Comparison of ENCODE assay signal across 1 cellular context in the genomic region with DNA sequence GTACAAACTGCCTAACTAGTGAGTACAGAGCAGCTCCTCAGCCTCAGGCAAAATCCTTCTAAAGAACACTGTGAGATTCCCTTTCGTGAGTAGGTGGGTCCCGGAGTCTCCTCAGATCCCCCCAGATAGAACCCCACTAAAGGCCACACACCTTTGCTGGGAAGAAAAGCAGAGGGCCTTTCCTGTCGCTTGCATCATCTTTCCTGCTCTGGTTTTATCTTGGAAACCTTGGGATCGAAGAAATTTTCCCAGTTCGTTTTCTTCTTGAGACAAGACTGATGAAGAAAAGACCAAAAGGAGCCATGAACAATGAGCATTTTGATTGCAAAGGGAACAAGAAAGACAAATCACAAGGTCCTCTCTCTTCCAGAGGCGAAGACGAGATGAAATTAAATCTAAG.
TF ChIP-seq lines count a peak whose summit lies in the region.

No MANE protein-coding gene starts in this region.

TF ChIP-seq in GM23338, 12 proteins besides CTCF, POLR2A, EP300 and RAD21 (continued from another document):
- TF ChIP-seq, protein P1, sequence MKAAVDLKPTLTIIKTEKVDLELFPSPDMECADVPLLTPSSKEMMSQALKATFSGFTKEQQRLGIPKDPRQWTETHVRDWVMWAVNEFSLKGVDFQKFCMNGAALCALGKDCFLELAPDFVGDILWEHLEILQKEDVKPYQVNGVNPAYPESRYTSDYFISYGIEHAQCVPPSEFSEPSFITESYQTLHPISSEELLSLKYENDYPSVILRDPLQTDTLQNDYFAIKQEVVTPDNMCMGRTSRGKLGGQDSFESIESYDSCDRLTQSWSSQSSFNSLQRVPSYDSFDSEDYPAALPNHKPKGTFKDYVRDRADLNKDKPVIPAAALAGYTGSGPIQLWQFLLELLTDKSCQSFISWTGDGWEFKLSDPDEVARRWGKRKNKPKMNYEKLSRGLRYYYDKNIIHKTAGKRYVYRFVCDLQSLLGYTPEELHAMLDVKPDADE (IDR thresholded peaks at IDR 0.05) = no peak
